17 cellular contexts compared by ENCODE assay signal in genomic region chr10:35356725-35357092, GRCh38. TPM values are rescaled to one million over a fixed set of nuclear protein-coding genes. Genes with fewer than 3 reads are reported as not detected.
A peak's percentile ranks its signal among the peaks of the same experiment; 100 is the strongest.
DNase-seq lines count a peak whose midpoint lies in the region; ATAC-seq and TF ChIP-seq lines count a peak whose summit lies in the region.
"Had no signal": no experiment of that assay in that cellular context is flagged by ENCODE, and none has a peak within 500 bp of the region (broad histone marks: within the 10 kb centered on the region; RNA-seq: fewer than 3 reads in every experiment).

No MANE protein-coding gene starts in this region.

- no peaks in the 10 kb centered on the region for H3K9me2 ChIP-seq in SK-N-SH

- H2AFZ ChIP-seq in SK-N-SH (ENCODE audit: low read depth) = no peak overlapping the region

- ATAC-seq in GM21737 (IDR thresholded peaks at IDR 0.05; ENCODE audit: unreplicated experiment) = no peak
- ATAC-seq: K562, left lobe of liver had no signal

- no peak overlapping the region for H3K9ac ChIP-seq in SK-N-SH

- TF ChIP-seq EP300 in SK-N-SH (IDR thresholded peaks at IDR 0.05; ENCODE audit: borderline replicate concordance in 1 of 2, low read depth in 1 of 2, low read length in 1 of 2) = no peak

- H3K4me3 ChIP-seq in SK-N-SH (ENCODE audit: low read depth in 2 of 2, low read length in 1 of 2) = no peak overlapping the region
- H3K4me3 ChIP-seq: K562, upper lobe of right lung had no signal

- CTCF ChIA-PET in SK-N-SH (lab: Yijun Ruan, JAX) = interaction anchor here (1.2 kb wide), 1 partner anchor 13 kb away, joined by 4 read pairs; no protein-coding TSS in a partner anchor

- peaks cover 91% of the 10 kb centered on the region for H4K20me1 ChIP-seq in SK-N-SH (ENCODE audit: insufficient read depth)

- peaks cover 94% of the 10 kb centered on the region for H3K79me2 ChIP-seq in SK-N-SH (ENCODE audit: insufficient read depth)

- H3K36me3 ChIP-seq in SK-N-SH (replicated peaks in 1 of 2; ENCODE audit: control insufficient read depth in 1 of 2, insufficient read depth in 2 of 2, low read length in 1 of 2) = peaks cover 0 to 4% of the 10 kb centered on the region in 2 experiments
- H3K36me3 ChIP-seq: upper lobe of right lung had no signal

- 51% methylated on average over 2 of the region's 2 CpGs for WGBS in SK-N-SH (ENCODE audit: low lambda C conversion rate)

- H3K27ac ChIP-seq in caudate nucleus (ENCODE audit: low read depth, low read length) = peak overlapping the region; percentile 2
- H3K27ac ChIP-seq in SK-N-SH (ENCODE audit: low read depth in 2 of 2, low read length in 1 of 2) = no peak overlapping the region
- H3K27ac ChIP-seq: upper lobe of right lung had no signal

- no peak overlapping the region for H3K4me2 ChIP-seq in SK-N-SH

- no peaks in the 10 kb centered on the region for H3F3A ChIP-seq in SK-N-SH (replicated peaks; ENCODE audit: insufficient read depth)

- no peaks in the 10 kb centered on the region for H3K27me3 ChIP-seq in SK-N-SH (ENCODE audit: insufficient read depth)
- H3K27me3 ChIP-seq: dorsolateral prefrontal cortex, upper lobe of right lung had no signal

- H3K9me3 ChIP-seq in SK-N-SH = no peaks in the 10 kb centered on the region
- H3K9me3 ChIP-seq: upper lobe of right lung had no signal

- no peak for TF ChIP-seq CTCF in SK-N-SH (IDR thresholded peaks at IDR 0.05)

- H3K4me1 ChIP-seq in SK-N-SH (ENCODE audit: control insufficient read depth in 1 of 2, insufficient read depth in 2 of 2, low read depth in 1 of 2, low read length in 1 of 2) = peaks cover 6 to 11% of the 10 kb centered on the region in 2 experiments; a peak in 2 of 4 replicates

- peak; percentile 39 for DNase-seq in stimulated activated CD4-positive, alpha-beta T cell treated with anti-CD3 and anti-CD28 coated beads, Interleukin-4, amount 100 ng/mL, for 24 hours
- no peak for DNase-seq in stimulated activated CD4-positive, alpha-beta T cell treated with anti-CD3 and anti-CD28 coated beads, Interleukin-2, amount 100 ng/mL, for 24 hours
- peak; percentile 31 for DNase-seq in OCI-M1 (lab: John Stamatoyannopoulos, UW)
- no peak for DNase-seq in caudate nucleus (lab: John Stamatoyannopoulos, UW)
- DNase-seq in NAMALWA (ENCODE audit: low spot score) = no peak
- no peak for DNase-seq in AG08395 (ENCODE audit: low spot score)
- no peak for DNase-seq in SK-N-SH
- DNase-seq: AML-193, DMS79 treated with DMSO at 0.1 percent for 48 hours, dorsolateral prefrontal cortex, NCI-H146, NCI-H748 treated with DMSO at 0.1 percent for 48 hours, SHP77, upper lobe of right lung had no signal

- POLR2A ChIA-PET in SK-N-SH (lab: Yijun Ruan, JAX) = no interaction called here

- no peak for TF ChIP-seq RAD21 in SK-N-SH (IDR thresholded peaks at IDR 0.05; ENCODE audit: low read length)

TF ChIP-seq in SK-N-SH, 30 proteins besides CTCF, POLR2A, EP300 and RAD21:
- no peak for TF ChIP-seq SIN3A (IDR thresholded peaks at IDR 0.05; ENCODE audit: borderline replicate concordance, low read depth, low read length)
- TF ChIP-seq MXI1 (IDR thresholded peaks at IDR 0.05; ENCODE audit: low read depth, low read length) = no peak

RNA-seq across cellular contexts. Expression of gene CCNY, which starts 20.4 kb away (rescaled TPM):
- 29.4 and 35.7 TPM in 2 replicates for polyA plus RNA-seq in SK-N-SH (2012; rRNA removed)
- 32.3 and 49.0 TPM in 2 replicates for polyA plus RNA-seq in SK-N-SH (2012; cell fraction: cytosol; rRNA removed)
- polyA plus RNA-seq in SK-N-SH (2012; cell fraction: nucleus; rRNA removed) = 10.9 and 26.2 TPM in 2 replicates

Comparison
In these comparisons a context has a peak if more than half of its experiments do, and no peak if none do; other contexts are left out.
1. DNase-seq: peak in stimulated activated CD4-positive, alpha-beta T cell treated with anti-CD3 and anti-CD28 coated beads, Interleukin-4, amount 100 ng/mL, for 24 hours (single experiment) and OCI-M1 (single experiment); none in stimulated activated CD4-positive, alpha-beta T cell treated with anti-CD3 and anti-CD28 coated beads, Interleukin-2, amount 100 ng/mL, for 24 hours (0 of 2), caudate nucleus (0 of 61), NAMALWA (single experiment), AG08395 (single experiment) and SK-N-SH (single experiment).